26 cellular contexts compared by ENCODE assay signal in the genomic region with DNA sequence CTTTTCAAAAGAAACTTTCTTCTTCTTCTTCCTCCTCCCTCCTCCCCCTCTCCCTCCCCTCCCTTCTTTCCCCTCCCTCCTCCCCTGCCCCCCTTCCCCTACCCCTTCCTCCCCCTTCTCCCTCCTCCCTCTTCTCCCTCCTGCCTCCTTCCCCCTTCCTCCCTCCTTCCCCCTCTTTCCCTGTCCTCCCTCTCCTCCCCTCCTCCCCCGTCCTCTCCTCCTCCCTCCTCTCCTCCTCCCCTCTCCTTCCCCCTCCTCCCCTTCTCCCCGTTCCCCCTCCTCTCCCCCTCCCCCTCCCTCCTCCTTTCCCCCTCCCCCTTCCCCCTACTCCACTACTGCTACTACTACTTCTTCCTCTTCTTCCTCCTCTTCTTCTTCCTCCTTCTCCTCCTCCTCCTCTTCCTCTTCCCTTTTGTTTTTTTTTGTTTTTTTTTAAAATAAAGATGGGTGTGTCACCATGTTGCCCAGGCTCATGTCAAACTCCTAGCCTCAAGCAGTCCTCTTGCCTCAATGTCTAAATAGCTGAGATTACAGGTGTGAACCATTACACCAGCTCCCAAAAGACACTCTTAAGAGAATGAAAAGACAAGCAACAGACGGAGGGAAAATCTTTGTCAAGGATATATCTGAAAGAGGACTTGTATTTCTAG.
"Had no signal": no experiment of that assay in that cellular context is flagged by ENCODE, and none has a peak within 500 bp of the region (broad histone marks: within the 10 kb centered on the region; RNA-seq: fewer than 3 reads in every experiment).

No MANE protein-coding gene starts in this region.

- H3K27me3 ChIP-seq: esophagus muscularis mucosa, foreskin keratinocyte, gastroesophageal sphincter, heart left ventricle, right atrium auricular region, sigmoid colon, stomach, testis, tibial artery had no signal

- H3K36me3 ChIP-seq: prostate gland had no signal

- ATAC-seq: foreskin keratinocyte; gastroesophageal sphincter; heart left ventricle; left colon; left ventricle myocardium superior; lower lobe of right lung; natural killer cell; stimulated activated effector memory CD8-positive, alpha-beta T cell treated with anti-CD3 and anti-CD28 coated beads, Interleukin-12 subunit alpha, Interleukin-12 subunit beta, amount 100 ng/mL, for 72 hours had no signal

- H3K4me3 ChIP-seq: coronary artery, esophagus muscularis mucosa, gastroesophageal sphincter, heart left ventricle, lower lobe of right lung, prostate gland, right atrium auricular region, sigmoid colon, stomach, testis, tibial artery had no signal

- H2AFZ ChIP-seq: parathyroid adenoma had no signal

- H3K27ac ChIP-seq: coronary artery, esophagus muscularis mucosa, foreskin keratinocyte, gastroesophageal sphincter, heart left ventricle, lower lobe of right lung, parathyroid adenoma, prostate gland, right atrium auricular region, sigmoid colon, stomach, testis, tibial artery had no signal

- H3K4me1 ChIP-seq: esophagus muscularis mucosa, foreskin keratinocyte, gastroesophageal sphincter, heart left ventricle, lower lobe of right lung, parathyroid adenoma, prostate gland, right atrium auricular region, sigmoid colon, stomach, testis, tibial artery had no signal

- DNase-seq: dermis blood vessel endothelial cell; effector memory CD4-positive, alpha-beta T cell; foreskin keratinocyte; heart left ventricle; hippocampal formation; immature natural killer cell; islet precursor cell; kidney glomerular epithelial cell; left colon; left ventricle myocardium superior; lower lobe of right lung; natural killer cell; sigmoid colon; stimulated activated CD4-positive, alpha-beta T cell treated with anti-CD3 and anti-CD28 coated beads, Interleukin-2, amount 100 ng/mL, for 24 hours; stimulated activated CD4-positive, alpha-beta T cell treated with anti-CD3 and anti-CD28 coated beads, Interleukin-4, amount 100 ng/mL, for 24 hours; stimulated activated naive CD4-positive, alpha-beta T cell treated with Interleukin-2 at 50 U/mL for 16 hours; stomach; testis; tibial artery had no signal

- H3K9me3 ChIP-seq: esophagus muscularis mucosa, gastroesophageal sphincter, lower lobe of right lung, prostate gland, right atrium auricular region, sigmoid colon, stomach, testis, tibial artery had no signal

- H3K9ac ChIP-seq: parathyroid adenoma had no signal
